8 cellular contexts compared by ENCODE assay signal in genomic region chr2:173965372-173966025, GRCh38. TPM values are rescaled to one million over a fixed set of nuclear protein-coding genes. Genes with fewer than 3 reads are reported as not detected.
DNase-seq lines count a peak whose midpoint lies in the region; ATAC-seq and TF ChIP-seq lines count a peak whose summit lies in the region.

SP3 (minus strand) TSS chr2:173965373; CDS start chr2:173965171, 202 bp downstream.

- peak within 1 kb of the TSS; percentile 97 for H3K4me2 ChIP-seq in OCI-LY3 (ENCODE audit: low read length)

- 0 out of 2 replicates have a peak within 1 kb of the TSS, but pooled peaks have one; percentile 10 for H2AFZ ChIP-seq in OCI-LY3 (ENCODE audit: low read depth, low read length)

- CTCF ChIA-PET in Calu3 (lab: Charles Lee) = interaction anchor here (0.5 to 0.7 kb wide), 2 partner anchors 65 to 286 kb away, joined by 3 to 4 read pairs; no protein-coding TSS in a partner anchor

- H3K9me3 Mint-ChIP-seq in Calu3 (ENCODE audit: low read depth, unreplicated experiment) (no peaks in the 10 kb centered on the region), endothelial cell (ENCODE audit: unreplicated experiment) (no peaks in the 10 kb centered on the region)

- H3K27me3 ChIP-seq in HUES6 (ENCODE audit: control insufficient read depth, insufficient read depth, low read length) (no peaks in the 10 kb centered on the region), OCI-LY3 (ENCODE audit: low read depth, low read length) (no peaks in the 10 kb centered on the region)

- peaks cover 20% of the 10 kb centered on the region for H4K20me1 ChIP-seq in OCI-LY3 (ENCODE audit: insufficient read depth, low read length)

- H3K4me1 ChIP-seq in HUES6 (ENCODE audit: control insufficient read depth, insufficient read depth, low read length) (peaks cover 16% of the 10 kb centered on the region), OCI-LY3 (ENCODE audit: low read length) (peaks cover 26% of the 10 kb centered on the region)

- H3K4me3 Mint-ChIP-seq in Calu3 (ENCODE audit: low read depth, unreplicated experiment) (peak within 1 kb of the TSS; percentile 96), endothelial cell (ENCODE audit: unreplicated experiment) (peak within 1 kb of the TSS; percentile 96)

- no TSS peak for BruUV-seq in Calu3 (replicated peaks; lab: Mats Ljungman, UMichigan)

- H3K4me1 Mint-ChIP-seq in Calu3 (ENCODE audit: low read depth, unreplicated experiment) (peaks cover 17% of the 10 kb centered on the region), endothelial cell (ENCODE audit: unreplicated experiment) (peaks cover 25% of the 10 kb centered on the region)

- peak within 1 kb of the TSS; percentile 99 for H3K4me3 ChIP-seq in HUES6 (ENCODE audit: low read depth, low read length)
- H3K4me3 ChIP-seq in OCI-LY3 (ENCODE audit: low read length) = peak within 1 kb of the TSS; percentile 91

- DNase-seq in Calu3 = peak; percentile 96
- peak; percentile 94 for DNase-seq in activated CD8-positive, alpha-beta memory T cell treated with anti-CD3 and anti-CD28 coated beads, Interleukin-2, amount 50 U/mL, for 48 hours
- peak; percentile 94 for DNase-seq in endothelial cell (ENCODE audit: low spot score)
- DNase-seq in midbrain (lab: John Stamatoyannopoulos, UW) = peak; percentile 95
- DNase-seq in stimulated activated CD8-positive, alpha-beta memory T cell treated with anti-CD3 and anti-CD28 coated beads, Interleukin-2, amount 100 ng/mL, for 1 hour (ENCODE audit: low read depth in 2 of 2) = peak; percentile 87 to 93

- TF ChIP-seq CTCF in Calu3 (IDR thresholded peaks at IDR 0.05; ENCODE audit: unreplicated experiment) (no peak), OCI-LY3 (IDR thresholded peaks at IDR 0.05; ENCODE audit: low read depth, low read length) (no peak), endothelial cell (IDR thresholded peaks at IDR 0.05; ENCODE audit: unreplicated experiment) (no peak)

- intact Hi-C loops in Calu3 (cut with micrococcal nuclease; ENCODE audit: unreplicated experiment) = loop anchor here (2.0 to 10.0 kb wide), 3 partner anchors 39 to 391 kb away; no protein-coding TSS in a partner anchor

- H3K27me3 Mint-ChIP-seq in Calu3 (ENCODE audit: unreplicated experiment) = no peaks in the 10 kb centered on the region
- peaks cover 15% of the 10 kb centered on the region for H3K27me3 Mint-ChIP-seq in endothelial cell (ENCODE audit: unreplicated experiment)

- ATAC-seq in GM21423 (IDR thresholded peaks at IDR 0.05; ENCODE audit: unreplicated experiment) = peak; percentile 69

- peaks cover 59% of the 10 kb centered on the region for H3K36me3 Mint-ChIP-seq in Calu3 (ENCODE audit: insufficient read depth, unreplicated experiment)
- peaks cover 11% of the 10 kb centered on the region for H3K36me3 Mint-ChIP-seq in endothelial cell (ENCODE audit: low read depth, unreplicated experiment)

- H3K36me3 ChIP-seq in HUES6 (ENCODE audit: control insufficient read depth, insufficient read depth, low read length) (peaks cover 11% of the 10 kb centered on the region), OCI-LY3 (replicated peaks; ENCODE audit: low read depth, low read length) (peaks cover 22% of the 10 kb centered on the region)

- H3K27ac Mint-ChIP-seq in Calu3 (ENCODE audit: unreplicated experiment) (peak within 1 kb of the TSS; percentile 82), endothelial cell (ENCODE audit: unreplicated experiment) (peak within 1 kb of the TSS; percentile 98)

- peak within 1 kb of the TSS; percentile 100 for H3K9ac ChIP-seq in HUES6 (ENCODE audit: low read length)
- H3K9ac ChIP-seq in OCI-LY3 (ENCODE audit: low read length) = peak within 1 kb of the TSS; percentile 99

- peaks cover 47% of the 10 kb centered on the region for H3K79me2 ChIP-seq in OCI-LY3 (ENCODE audit: low read length)

- H3K27ac ChIP-seq in HUES6 (ENCODE audit: low read depth, low read length) (peak within 1 kb of the TSS; percentile 100), OCI-LY3 (ENCODE audit: low read length) (peak within 1 kb of the TSS; percentile 91)

- 0 out of 2 replicates have a peak, but pooled peaks cover 2% of the 10 kb centered on the region for H3K9me3 ChIP-seq in HUES6 (ENCODE audit: control insufficient read depth, insufficient read depth, low read depth, low read length)
- H3K9me3 ChIP-seq in OCI-LY3 (ENCODE audit: insufficient read depth, low read length) = no peaks in the 10 kb centered on the region

RNA-seq across cellular contexts. Expression of gene SP3, which starts in this region (rescaled TPM):
- 78.0 and 82.5 TPM in 2 replicates for total RNA-seq in Calu3 (2022)
- 76.2 TPM for total RNA-seq in endothelial cell (ENCODE audit: unreplicated experiment)

Comparison
In these comparisons a context has a peak if more than half of its experiments do, and no peak if none do; other contexts are left out.
1. Peak in every context shown above with its lines: DNase-seq, ATAC-seq, H3K4me3 ChIP-seq and H3K27ac ChIP-seq.